In the genomic region with DNA sequence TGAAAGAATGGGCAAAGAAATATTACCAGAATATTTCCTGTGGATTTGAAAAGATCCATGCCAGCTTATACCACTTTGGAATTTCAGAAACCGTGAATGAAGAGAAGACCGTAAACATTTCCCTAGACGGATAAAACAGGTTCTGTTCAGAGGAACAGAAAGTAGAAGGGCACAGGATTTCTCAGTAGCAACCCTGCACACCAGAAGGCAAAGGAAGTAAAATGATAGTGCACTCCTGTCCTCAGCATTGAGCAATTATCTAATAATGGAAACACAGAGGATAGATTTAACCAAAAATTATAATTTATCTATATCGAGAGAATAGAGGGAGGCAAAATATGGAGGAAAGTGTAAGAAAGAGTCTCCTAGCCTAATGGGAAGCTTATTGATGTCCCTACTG, we compare ENCODE assay signal across 10 cellular contexts.
DNase-seq lines count a peak whose midpoint lies in the region; ATAC-seq and TF ChIP-seq lines count a peak whose summit lies in the region.
"Had no signal": no experiment of that assay in that cellular context is flagged by ENCODE, and none has a peak within 500 bp of the region (broad histone marks: within the 10 kb centered on the region; RNA-seq: fewer than 3 reads in every experiment).

No MANE protein-coding gene starts in this region.

- H3K9ac ChIP-seq in smooth muscle cell (ENCODE audit: low read depth) = no peak overlapping the region

- H3K36me3 ChIP-seq in testis (ENCODE audit: low read depth, missing control alignments) (no peaks in the 10 kb centered on the region), smooth muscle cell (ENCODE audit: low read depth) (no peaks in the 10 kb centered on the region)

- peak overlapping the region; percentile 51 to 81 for H3K27ac ChIP-seq in testis
- H3K27ac ChIP-seq in smooth muscle cell (ENCODE audit: low read depth) = no peak overlapping the region

- H3K9me3 Mint-ChIP-seq in activated T-cell treated with anti-CD3 and anti-CD28 coated beads, Interleukin-2, amount 50 U/mL, for 4 hours = peaks cover 6% of the 10 kb centered on the region

- no peaks in the 10 kb centered on the region for H4K20me1 ChIP-seq in smooth muscle cell (ENCODE audit: low read depth)

- H3K4me3 ChIP-seq in testis (no peak overlapping the region), smooth muscle cell (no peak overlapping the region)

- intact Hi-C loops in testis (cut with DNase I; ENCODE audit: low total_unique reads) = no loop called here

- no peak overlapping the region for H2AFZ ChIP-seq in smooth muscle cell (ENCODE audit: low read depth)

- 52 to 57% methylated on average over 4 of the region's 4 CpGs for WGBS in testis, 2 donors
- 72% methylated on average over 4 of the region's 4 CpGs for WGBS in smooth muscle cell (ENCODE audit: low lambda C conversion rate)

- TF ChIP-seq CTCF in testis (IDR thresholded peaks at IDR 0.05) (no peak), smooth muscle cell (IDR thresholded peaks at IDR 0.05; ENCODE audit: borderline replicate concordance, insufficient read depth, poor library complexity, severe bottlenecking) (no peak)

- H3K4me1 ChIP-seq in testis (peaks cover 38% of the 10 kb centered on the region), smooth muscle cell (ENCODE audit: low read depth) (no peaks in the 10 kb centered on the region)

- H3F3A ChIP-seq in smooth muscle cell (ENCODE audit: low read depth) = no peaks in the 10 kb centered on the region

- no peak for ATAC-seq in activated T-cell treated with anti-CD3 and anti-CD28 coated beads, Interleukin-2, amount 50 U/mL, for 4 hours

- DNase-seq in activated T-cell treated with anti-CD3 and anti-CD28 coated beads, Interleukin-2, amount 50 U/mL, for 4 hours = no peak
- no peak for DNase-seq in activated T-cell treated with anti-CD3 and anti-CD28 coated beads, Interleukin-2, amount 50 U/mL, for 48 hours
- peak; percentile 8 for DNase-seq in SKM-1 treated with dmso at 0.1 percent for 144 hours (lab: John Stamatoyannopoulos, UW; ENCODE audit: unreplicated experiment)
- peak; percentile 7 for DNase-seq in iris pigment epithelial cell (ENCODE audit: low read depth)
- DNase-seq in testis = no peak
- no peak for DNase-seq in smooth muscle cell (lab: John Stamatoyannopoulos, UW; ENCODE audit: unreplicated experiment)
- no peak for DNase-seq in NCI-H1694 treated with DMSO at 0.1 percent for 48 hours (lab: John Stamatoyannopoulos, UW)
- no peak for DNase-seq in NCI-H345 (lab: John Stamatoyannopoulos, UW)
- DNase-seq: NCI-H226 had no signal

- H3K4me1 Mint-ChIP-seq in activated T-cell treated with anti-CD3 and anti-CD28 coated beads, Interleukin-2, amount 50 U/mL, for 4 hours (ENCODE audit: low read depth) = peaks cover 24% of the 10 kb centered on the region

- TF ChIP-seq POLR2A in testis (IDR thresholded peaks at IDR 0.05) = no peak

- no peaks in the 10 kb centered on the region for H3K36me3 Mint-ChIP-seq in activated T-cell treated with anti-CD3 and anti-CD28 coated beads, Interleukin-2, amount 50 U/mL, for 4 hours (ENCODE audit: insufficient read depth)

- H3K9me3 ChIP-seq in testis (no peaks in the 10 kb centered on the region), smooth muscle cell (replicated peaks; ENCODE audit: low read depth) (no peaks in the 10 kb centered on the region)

- H3K79me2 ChIP-seq in smooth muscle cell (ENCODE audit: low read depth) = no peaks in the 10 kb centered on the region

- H3K27me3 ChIP-seq in testis (no peaks in the 10 kb centered on the region), smooth muscle cell (ENCODE audit: low read depth) (no peaks in the 10 kb centered on the region)

- no peak overlapping the region for H3K4me2 ChIP-seq in smooth muscle cell

- peak overlapping the region; percentile 59 for H3K4me3 Mint-ChIP-seq in activated T-cell treated with anti-CD3 and anti-CD28 coated beads, Interleukin-2, amount 50 U/mL, for 4 hours
- H3K4me3 Mint-ChIP-seq: neural crest cell had no signal

- H3K27me3 Mint-ChIP-seq in activated T-cell treated with anti-CD3 and anti-CD28 coated beads, Interleukin-2, amount 50 U/mL, for 4 hours (ENCODE audit: low read depth) = no peaks in the 10 kb centered on the region

Comparison
In these comparisons a context has a peak if more than half of its experiments do, and no peak if none do; other contexts are left out.
1. DNase-seq: peak in SKM-1 treated with dmso at 0.1 percent for 144 hours (single experiment) and iris pigment epithelial cell (single experiment); none in activated T-cell treated with anti-CD3 and anti-CD28 coated beads, Interleukin-2, amount 50 U/mL, for 4 hours (single experiment), activated T-cell treated with anti-CD3 and anti-CD28 coated beads, Interleukin-2, amount 50 U/mL, for 48 hours (0 of 2), testis (single experiment), smooth muscle cell (single experiment), NCI-H1694 treated with DMSO at 0.1 percent for 48 hours (single experiment) and NCI-H345 (single experiment).